Comparison of ENCODE assay signal across 8 cellular contexts in genomic region chr3:27591811-27592210, GRCh38.
DNase-seq lines count a peak whose midpoint lies in the region; ATAC-seq and TF ChIP-seq lines count a peak whose summit lies in the region.

No MANE protein-coding gene starts in this region.

- H3K27me3 Mint-ChIP-seq in endothelial cell (ENCODE audit: unreplicated experiment) = peaks cover 2% of the 10 kb centered on the region

- peaks cover 24% of the 10 kb centered on the region for H3K4me1 Mint-ChIP-seq in endothelial cell (ENCODE audit: unreplicated experiment)

- TF ChIP-seq CTCF in endothelial cell (IDR thresholded peaks at IDR 0.05; ENCODE audit: unreplicated experiment) = no peak

- H3K4me1 ChIP-seq in stomach smooth muscle (ENCODE audit: control insufficient read depth, insufficient read depth, low read length) = peaks cover 5% of the 10 kb centered on the region

- DNase-seq in activated CD4-positive, CD25-positive, alpha-beta regulatory T cell treated with anti-CD3 and anti-CD28 coated beads, Interleukin-2, amount 50 U/mL, for 72 hours = no peak
- DNase-seq in endothelial cell (ENCODE audit: low spot score) (no peak), GDM1 (lab: John Stamatoyannopoulos, UW) (no peak), NCI-H524 treated with DMSO at 0.1 percent for 48 hours (lab: John Stamatoyannopoulos, UW) (no peak), left colon (no peak)

- ATAC-seq in activated CD4-positive, CD25-positive, alpha-beta regulatory T cell treated with anti-CD3 and anti-CD28 coated beads, Interleukin-2, amount 50 U/mL, for 24 hours = peak; percentile 27 to 40
- ATAC-seq in left colon = no peak

- H3K36me3 Mint-ChIP-seq in endothelial cell (ENCODE audit: low read depth, unreplicated experiment) = no peaks in the 10 kb centered on the region

- H3K36me3 ChIP-seq in KOPT-K1 (ENCODE audit: insufficient read depth, low read length) = no peaks in the 10 kb centered on the region
- H3K36me3 ChIP-seq in stomach smooth muscle (ENCODE audit: control insufficient read depth in 2 of 2, insufficient read depth in 2 of 2, low read length in 2 of 2) = no peaks in the 10 kb centered on the region

- H3K9me3 ChIP-seq in KOPT-K1 (ENCODE audit: insufficient read depth, low read length, poor library complexity, severe bottlenecking) (no peaks in the 10 kb centered on the region), stomach smooth muscle (ENCODE audit: control insufficient read depth in 2 of 2, low read length in 2 of 2) (no peaks in the 10 kb centered on the region)

- no peaks in the 10 kb centered on the region for H3K27me3 ChIP-seq in stomach smooth muscle (ENCODE audit: control insufficient read depth in 1 of 2, insufficient read depth in 2 of 2, low read length in 2 of 2)

- H3K9ac ChIP-seq in stomach smooth muscle (ENCODE audit: low read length in 2 of 2) = no peak overlapping the region

- intact Hi-C loops in left colon (cut with DNase I, micrococcal nuclease) = no loop called here

- H3K9me3 Mint-ChIP-seq in endothelial cell (ENCODE audit: unreplicated experiment) = no peaks in the 10 kb centered on the region

- H3K4me3 ChIP-seq in stomach smooth muscle (ENCODE audit: low read length in 2 of 2) = no peak overlapping the region

- no peak overlapping the region for H3K4me3 Mint-ChIP-seq in endothelial cell (ENCODE audit: unreplicated experiment)

- peak overlapping the region; percentile 95 for H3K27ac Mint-ChIP-seq in endothelial cell (ENCODE audit: unreplicated experiment)

- H3K27ac ChIP-seq in KOPT-K1 (ENCODE audit: low read depth, low read length, poor library complexity, severe bottlenecking) (peak overlapping the region; percentile 54), stomach smooth muscle (ENCODE audit: low read length) (peak overlapping the region; percentile 6)
